ENCODE assay signal across 33 cellular contexts in genomic region chr1:205951746-205952145, GRCh38. TPM values are rescaled to one million over a fixed set of nuclear protein-coding genes. Genes with fewer than 3 reads are reported as not detected.
"Had no signal": no experiment of that assay in that cellular context is flagged by ENCODE, and none has a peak within 500 bp of the region (broad histone marks: within the 10 kb centered on the region; RNA-seq: fewer than 3 reads in every experiment).

No MANE protein-coding gene starts in this region.

- H3K4me1 ChIP-seq: ascending aorta, Peyer's patch had no signal

- H3K4me3 Mint-ChIP-seq: activated CD8-positive, alpha-beta T cell treated with anti-CD3 and anti-CD28 coated beads, Interleukin-2, amount 10 ng/mL, durations not matched to agents 7 days and 5 days; activated naive CD4-positive, alpha-beta T cell treated with anti-CD3 and anti-CD28 coated beads, Interleukin-2, amount 50 U/mL, for 24 hours; activated naive CD8-positive, alpha-beta T cell treated with anti-CD3 and anti-CD28 coated beads, Interleukin-2, amount 10 ng/mL, durations not matched to agents 7 days and 5 days; activated T-cell treated with anti-CD3 and anti-CD28 coated beads, Interleukin-2, amount 50 U/mL, for 24 hours had no signal

- DNase-seq: activated CD4-positive, alpha-beta T cell treated with anti-CD3 and anti-CD28 coated beads for 1 hour; activated CD4-positive, alpha-beta T cell treated with anti-CD3 and anti-CD28 coated beads for 48 hours; activated CD4-positive, alpha-beta T cell treated with anti-CD3 and anti-CD28 coated beads, Interleukin-2, amount 50 U/mL, for 48 hours; activated CD4-positive, CD25-positive, alpha-beta regulatory T cell; activated CD8-positive, alpha-beta T cell treated with anti-CD3 and anti-CD28 coated beads, Interleukin-2, amount 10 ng/mL, durations not matched to agents 7 days and 5 days; activated gamma-delta T cell; activated naive CD4-positive, alpha-beta T cell treated with Interleukin-2 at 50 U/mL for 16 hours; activated naive CD8-positive, alpha-beta T cell treated with anti-CD3 and anti-CD28 coated beads, Interleukin-2, amount 10 ng/mL, durations not matched to agents 7 days and 5 days; activated T-cell treated with anti-CD3 and anti-CD28 coated beads, Interleukin-2, amount 50 U/mL, for 24 hours; amygdala; KG1; MM.1S; NCI-H1092; NCI-H1436 treated with DMSO at 0.1 percent for 48 hours; NCI-H2029 treated with DMSO at 0.1 percent for 48 hours; NCI-H2107; NCI-H2171; NCI-H510A; NCI-H526; NCI-H748 treated with DMSO at 0.1 percent for 48 hours; NK-92 treated with Interleukin-12 subunit alpha and Interleukin-12 subunit beta, amount 100 ng/mL, for 24 hours; Peyer's patch; Right ventricle myocardium superior; SW 1271; T-helper 1 cell; T-helper 2 cell; WERI-Rb-1 had no signal

- H3K36me3 Mint-ChIP-seq: activated naive CD4-positive, alpha-beta T cell treated with anti-CD3 and anti-CD28 coated beads, Interleukin-2, amount 50 U/mL, for 24 hours; activated naive CD8-positive, alpha-beta T cell treated with anti-CD3 and anti-CD28 coated beads, Interleukin-2, amount 10 ng/mL, durations not matched to agents 7 days and 5 days had no signal

- H3K4me3 ChIP-seq: ascending aorta, breast epithelium, Peyer's patch had no signal

- H3K4me1 Mint-ChIP-seq: activated naive CD4-positive, alpha-beta T cell treated with anti-CD3 and anti-CD28 coated beads, Interleukin-2, amount 50 U/mL, for 24 hours; activated naive CD8-positive, alpha-beta T cell treated with anti-CD3 and anti-CD28 coated beads, Interleukin-2, amount 10 ng/mL, durations not matched to agents 7 days and 5 days had no signal

- H3K36me3 ChIP-seq: ascending aorta, breast epithelium, Peyer's patch, WERI-Rb-1 had no signal

- H3K9me3 Mint-ChIP-seq: activated naive CD4-positive, alpha-beta T cell treated with anti-CD3 and anti-CD28 coated beads, Interleukin-2, amount 50 U/mL, for 24 hours; activated naive CD8-positive, alpha-beta T cell treated with anti-CD3 and anti-CD28 coated beads, Interleukin-2, amount 10 ng/mL, durations not matched to agents 7 days and 5 days; activated T-cell treated with anti-CD3 and anti-CD28 coated beads, Interleukin-2, amount 50 U/mL, for 24 hours; activated T-helper 2 cell treated with anti-CD3 and anti-CD28 coated beads, Interferon-gamma antibody, Interleukin-2, Interleukin-4, amounts not matched to agents 10 μg/mL and 5 μg/mL and 100 μg/mL, durations not matched to agents 14 hours and 24 hours and 36 hours had no signal

- ATAC-seq: activated CD8-positive, alpha-beta T cell treated with anti-CD3 and anti-CD28 coated beads, Interleukin-2, amount 10 ng/mL, durations not matched to agents 7 days and 5 days had no signal

- H3K27me3 ChIP-seq: ascending aorta, Peyer's patch had no signal

- H3K27ac ChIP-seq: ascending aorta, breast epithelium, Peyer's patch, WERI-Rb-1 had no signal

- H3K27ac Mint-ChIP-seq: activated CD8-positive, alpha-beta T cell treated with anti-CD3 and anti-CD28 coated beads, Interleukin-2, amount 10 ng/mL, durations not matched to agents 7 days and 5 days; activated naive CD4-positive, alpha-beta T cell treated with anti-CD3 and anti-CD28 coated beads, Interleukin-2, amount 50 U/mL, for 24 hours; activated naive CD8-positive, alpha-beta T cell treated with anti-CD3 and anti-CD28 coated beads, Interleukin-2, amount 10 ng/mL, durations not matched to agents 7 days and 5 days; activated T-cell treated with anti-CD3 and anti-CD28 coated beads, Interleukin-2, amount 50 U/mL, for 24 hours; activated T-helper 2 cell treated with anti-CD3 and anti-CD28 coated beads, Interferon-gamma antibody, Interleukin-2, Interleukin-4, amounts not matched to agents 10 μg/mL and 5 μg/mL and 100 μg/mL, durations not matched to agents 14 hours and 24 hours and 36 hours had no signal

- H3K9me3 ChIP-seq: ascending aorta, breast epithelium, Peyer's patch had no signal

RNA-seq across cellular contexts. Expression of gene SLC26A9, which starts 8.5 kb away (rescaled TPM):
- total RNA-seq: activated CD8-positive, alpha-beta T cell treated with anti-CD3 and anti-CD28 coated beads, Interleukin-2, amount 10 ng/mL, durations not matched to agents 7 days and 5 days; activated naive CD8-positive, alpha-beta T cell treated with anti-CD3 and anti-CD28 coated beads, Interleukin-2, amount 10 ng/mL, durations not matched to agents 7 days and 5 days; activated T-helper 2 cell treated with anti-CD3 and anti-CD28 coated beads, Interferon-gamma antibody, Interleukin-2, Interleukin-4, amounts not matched to agents 10 μg/mL and 5 μg/mL and 100 μg/mL, durations not matched to agents 14 hours and 24 hours and 36 hours; ascending aorta; breast epithelium; LHCN-M2; PC-3; Peyer's patch had no signal

RNA-seq across cellular contexts. Expression of gene RAB7B, which starts 51.4 kb away (rescaled TPM):
- total RNA-seq: activated CD8-positive, alpha-beta T cell treated with anti-CD3 and anti-CD28 coated beads, Interleukin-2, amount 10 ng/mL, durations not matched to agents 7 days and 5 days; activated T-helper 2 cell treated with anti-CD3 and anti-CD28 coated beads, Interferon-gamma antibody, Interleukin-2, Interleukin-4, amounts not matched to agents 10 μg/mL and 5 μg/mL and 100 μg/mL, durations not matched to agents 14 hours and 24 hours and 36 hours; ascending aorta; PC-3 had no signal
